Comparison of ENCODE assay signal across 16 cellular contexts in genomic region chr22:23275751-23276150, GRCh38.
"Had no signal": no experiment of that assay in that cellular context is flagged by ENCODE, and none has a peak within 500 bp of the region (broad histone marks: within the 10 kb centered on the region; RNA-seq: fewer than 3 reads in every experiment).

No MANE protein-coding gene starts in this region.

- H3K27me3 ChIP-seq: esophagus squamous epithelium, heart right ventricle, thyroid gland had no signal

- ATAC-seq: heart right ventricle had no signal

- DNase-seq: activated CD4-positive, alpha-beta T cell treated with anti-CD3 and anti-CD28 coated beads, Interleukin-2, amount 50 U/mL, for 4 hours; activated naive CD4-positive, alpha-beta T cell treated with anti-CD3 and anti-CD28 coated beads for 36 hours; dermis blood vessel endothelial cell; effector memory CD4-positive, alpha-beta T cell; esophagus squamous epithelium; heart right ventricle; mesendoderm; nephron progenitor cell; occipital lobe; posterior cingulate gyrus; retina; stimulated activated naive CD4-positive, alpha-beta T cell; T-helper 2 cell; thyroid gland had no signal

- H3K9me3 Mint-ChIP-seq: activated naive CD4-positive, alpha-beta T cell treated with anti-CD3 and anti-CD28 coated beads for 36 hours; activated T-helper 2 cell treated with anti-CD3 and anti-CD28 coated beads, Interferon-gamma antibody, Interleukin-2, Interleukin-4, amounts not matched to agents 10 μg/mL and 5 μg/mL and 100 μg/mL, durations not matched to agents 14 hours and 24 hours and 36 hours; nephron progenitor cell had no signal

- H3K27ac ChIP-seq: esophagus squamous epithelium, heart right ventricle, thyroid gland, VCaP had no signal

- H3K9me3 ChIP-seq: esophagus squamous epithelium, heart right ventricle, thyroid gland had no signal

- H3K4me3 Mint-ChIP-seq: activated naive CD4-positive, alpha-beta T cell treated with anti-CD3 and anti-CD28 coated beads for 36 hours; nephron progenitor cell had no signal

- H3K4me3 ChIP-seq: esophagus squamous epithelium, heart right ventricle, thyroid gland had no signal

- H3K27ac Mint-ChIP-seq: activated naive CD4-positive, alpha-beta T cell treated with anti-CD3 and anti-CD28 coated beads for 36 hours; activated T-helper 2 cell treated with anti-CD3 and anti-CD28 coated beads, Interferon-gamma antibody, Interleukin-2, Interleukin-4, amounts not matched to agents 10 μg/mL and 5 μg/mL and 100 μg/mL, durations not matched to agents 14 hours and 24 hours and 36 hours; nephron progenitor cell had no signal
